11 cellular contexts compared by ENCODE assay signal in the genomic region with DNA sequence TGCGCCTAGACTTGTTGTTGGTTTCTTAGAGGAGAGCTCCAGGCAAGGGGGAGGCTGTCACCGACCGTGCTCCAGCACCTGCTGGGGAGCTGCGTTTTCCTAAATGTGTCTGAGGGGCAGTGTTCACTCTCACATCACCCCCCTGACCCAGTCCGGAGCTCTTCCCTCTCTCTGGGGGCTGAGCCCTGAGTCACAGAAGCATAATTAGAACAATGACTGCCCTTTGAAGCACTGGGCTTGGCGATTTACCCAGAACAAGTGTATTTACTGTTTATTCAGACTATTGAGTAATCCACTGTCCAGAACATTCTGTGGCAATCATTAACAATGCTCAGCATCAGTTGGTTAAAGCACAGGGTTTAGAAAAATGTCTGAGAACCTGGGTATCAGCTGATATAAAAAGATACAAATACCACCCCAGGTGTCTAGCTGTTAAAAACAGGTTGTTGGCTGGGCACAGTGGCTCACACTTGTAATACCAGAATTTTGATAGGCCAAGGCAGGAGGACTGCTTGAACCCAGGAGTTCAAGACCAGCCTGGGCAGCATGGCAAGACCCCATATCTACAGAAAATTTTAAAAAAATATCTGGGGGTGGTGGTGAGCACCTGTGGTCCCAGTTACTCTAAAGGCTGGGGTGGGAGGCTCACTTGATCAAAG. TPM values are rescaled to one million over a fixed set of nuclear protein-coding genes. Genes with fewer than 3 reads are reported as not detected.
A peak's percentile ranks its signal among the peaks of the same experiment; 100 is the strongest.
DNase-seq lines count a peak whose midpoint lies in the region; ATAC-seq and TF ChIP-seq lines count a peak whose summit lies in the region.
"Had no signal": no experiment of that assay in that cellular context is flagged by ENCODE, and none has a peak within 500 bp of the region (broad histone marks: within the 10 kb centered on the region; RNA-seq: fewer than 3 reads in every experiment).

No MANE protein-coding gene starts in this region.

- H3K27me3 Mint-ChIP-seq in MCF 10A (ENCODE audit: insufficient read depth, unreplicated experiment), result no peaks in the 10 kb centered on the region
- H3K27me3 Mint-ChIP-seq: activated B cell treated with CpG ODN at 0.5 μM for 24 hours; activated naive CD8-positive, alpha-beta T cell treated with anti-CD3 and anti-CD28 coated beads, Interleukin-2, amount 50 U/mL, for 24 hours had no signal

- H3K4me1 Mint-ChIP-seq in MCF 10A (ENCODE audit: insufficient read depth, unreplicated experiment), result peaks cover 11% of the 10 kb centered on the region

- intact Hi-C loops in MCF 10A (cut with micrococcal nuclease) (no loop called here), sciatic nerve (cut with DNase I) (no loop called here)

- DNase-seq in DMS53 treated with DMSO at 0.1 percent for 48 hours (lab: John Stamatoyannopoulos, UW; ENCODE audit: unreplicated experiment) (peak; percentile 16), MCF 10A (ENCODE audit: unreplicated experiment) (peak; percentile 83), hippocampal formation (lab: John Stamatoyannopoulos, UW) (peak; percentile 79 to 99), sciatic nerve (ENCODE audit: low spot score) (peak; percentile 79), GM20000 (ENCODE audit: low spot score) (no peak)
- DNase-seq: activated B cell treated with CpG ODN at 0.5 μM for 24 hours; activated naive CD8-positive, alpha-beta T cell treated with anti-CD3 and anti-CD28 coated beads, Interleukin-2, amount 50 U/mL, for 24 hours; NCI-H82 had no signal

- H3K4me3 Mint-ChIP-seq in MCF 10A (ENCODE audit: unreplicated experiment), result no peak overlapping the region
- H3K4me3 Mint-ChIP-seq: activated B cell treated with CpG ODN at 0.5 μM for 24 hours; activated naive CD8-positive, alpha-beta T cell treated with anti-CD3 and anti-CD28 coated beads, Interleukin-2, amount 50 U/mL, for 24 hours had no signal

- H3K36me3 Mint-ChIP-seq in MCF 10A (ENCODE audit: insufficient read depth, unreplicated experiment), result peaks cover 5% of the 10 kb centered on the region

- CTCF ChIA-PET in MCF 10A (lab: Yijun Ruan, JAX), result interaction anchor here (0.5 to 1.1 kb wide), 4 partner anchors 18 to 661 kb away, joined by 3 to 5 read pairs (median 4); no protein-coding TSS in a partner anchor

- peak overlapping the region; percentile 2 for H3K27ac Mint-ChIP-seq in MCF 10A (ENCODE audit: low read depth, unreplicated experiment)
- H3K27ac Mint-ChIP-seq: activated B cell treated with CpG ODN at 0.5 μM for 24 hours; activated naive CD8-positive, alpha-beta T cell treated with anti-CD3 and anti-CD28 coated beads, Interleukin-2, amount 50 U/mL, for 24 hours had no signal

- BruUV-seq in MCF 10A (replicated peaks; lab: Mats Ljungman, UMichigan), result no TSS peak

- no peak for TF ChIP-seq CTCF in MCF 10A (IDR thresholded peaks at IDR 0.05; ENCODE audit: unreplicated experiment)
- no peak for TF ChIP-seq CTCF in GM20000 (IDR thresholded peaks at IDR 0.05; ENCODE audit: extremely low read depth, missing control alignments)

- H3K9me3 Mint-ChIP-seq in MCF 10A (ENCODE audit: unreplicated experiment), result no peaks in the 10 kb centered on the region
- H3K9me3 Mint-ChIP-seq: activated B cell treated with CpG ODN at 0.5 μM for 24 hours; activated naive CD8-positive, alpha-beta T cell treated with anti-CD3 and anti-CD28 coated beads, Interleukin-2, amount 50 U/mL, for 24 hours had no signal

- ATAC-seq in sciatic nerve (peak; percentile 94), GM18867 (IDR thresholded peaks at IDR 0.05; ENCODE audit: unreplicated experiment) (no peak), HG02759 (IDR thresholded peaks at IDR 0.05; ENCODE audit: unreplicated experiment) (no peak), HG02884 (IDR thresholded peaks at IDR 0.05; ENCODE audit: unreplicated experiment) (no peak)
- ATAC-seq: activated naive CD8-positive, alpha-beta T cell treated with anti-CD3 and anti-CD28 coated beads, Interleukin-2, amount 50 U/mL, for 24 hours had no signal

- POLR2A ChIA-PET in MCF 10A (lab: Yijun Ruan, JAX), result interaction anchor here (0.5 to 1.8 kb wide), 13 partner anchors 8 to 1447 kb away, joined by 3 to 6 read pairs (median 3); partner anchors contain the start of gene CES4A

RNA-seq across cellular contexts. Expression of gene CES4A, which starts 8.1 kb away (rescaled TPM):
- total RNA-seq in MCF 10A (2022), result 5.1 and 6.6 TPM in 2 replicates
- 13.2 TPM for total RNA-seq in sciatic nerve

RNA-seq across cellular contexts. Expression of gene CBFB, which starts 32.5 kb away (rescaled TPM):
- 87.1 and 105 TPM in 2 replicates for total RNA-seq in MCF 10A (2022)
- 60.3 TPM for total RNA-seq in sciatic nerve

RNA-seq across cellular contexts. Expression of gene CES3, which starts 35.4 kb away (rescaled TPM):
- 0.52 and 0.65 TPM in 2 replicates for total RNA-seq in MCF 10A (2022)
- 0.71 TPM for total RNA-seq in sciatic nerve
